Comparison of ENCODE assay signal across 8 cellular contexts in the genomic region with DNA sequence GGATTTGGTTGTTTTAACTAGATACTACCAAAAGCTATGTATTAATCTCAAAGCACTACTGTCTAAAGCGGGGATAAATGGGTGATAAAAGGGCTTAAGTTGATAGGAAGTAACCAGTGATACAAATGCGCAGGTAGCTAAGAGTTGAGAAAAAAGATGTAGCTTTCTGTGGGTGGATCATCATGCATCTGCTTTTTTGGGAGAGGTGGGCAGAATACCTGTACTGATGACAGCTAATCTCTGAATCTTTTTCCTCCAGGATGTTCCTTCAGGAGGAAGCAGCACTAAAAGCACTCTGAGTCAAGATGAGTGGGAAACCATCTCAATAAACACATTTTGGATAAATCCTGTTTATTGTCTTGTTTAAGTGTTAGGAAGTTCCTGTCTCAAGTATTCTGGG. TPM values are rescaled to one million over a fixed set of nuclear protein-coding genes. Genes with fewer than 3 reads are reported as not detected.
DNase-seq lines count a peak whose midpoint lies in the region; ATAC-seq, FAIRE-seq and TF ChIP-seq lines count a peak whose summit lies in the region.

No MANE protein-coding gene starts in this region.

- POLR2A ChIA-PET in PC-9 (lab: Charles Lee; ENCODE audit: unreplicated experiment) = interaction anchor here (0.6 to 1.1 kb wide), 2 partner anchors 9 to 423 kb away, joined by 3 to 8 read pairs; no protein-coding TSS in a partner anchor
- POLR2A ChIA-PET in endothelial cell of umbilical vein (lab: Charles Lee) = interaction anchor here (0.6 kb wide), 1 partner anchor 141 kb away, joined by 10 read pairs; no protein-coding TSS in a partner anchor

- H4K20me1 ChIP-seq in PC-9 (ENCODE audit: insufficient read depth) (no peaks in the 10 kb centered on the region), endothelial cell of umbilical vein (replicated peaks; ENCODE audit: control insufficient read depth, extremely low read depth, insufficient read depth, low read length) (no peaks in the 10 kb centered on the region)

- peak overlapping the region; percentile 91 for H3K9ac ChIP-seq in endothelial cell of umbilical vein (replicated peaks; ENCODE audit: extremely low read depth, insufficient read depth, low read length)

- BruUV-seq in Calu3 (replicated peaks; lab: Mats Ljungman, UMichigan) (no TSS peak), PC-9 (replicated peaks; lab: Mats Ljungman, UMichigan) (no TSS peak), endothelial cell of umbilical vein (replicated peaks; lab: Mats Ljungman, UMichigan) (no TSS peak)

- peaks cover 14% of the 10 kb centered on the region for H3K4me1 ChIP-seq in PC-9 (replicated peaks; ENCODE audit: insufficient read depth)
- H3K4me1 ChIP-seq in endothelial cell of umbilical vein (ENCODE audit: control insufficient read depth, extremely low read depth, insufficient read depth, low read length) = peaks cover 19% of the 10 kb centered on the region
- peaks cover 11 to 17% (median 14%) of the 10 kb centered on the region in 3 donors for H3K4me1 ChIP-seq in pancreas

- FAIRE-seq in endothelial cell of umbilical vein (lab: Jason Lieb, UNC) (no peak), pancreas (lab: Jason Lieb, UNC) (no peak)

- no peaks in the 10 kb centered on the region for H3K9me3 ChIP-seq in PC-9 (ENCODE audit: insufficient read depth, low read depth)
- H3K9me3 ChIP-seq in endothelial cell of umbilical vein (replicated peaks; ENCODE audit: control insufficient read depth, insufficient read depth, low read length) = no peaks in the 10 kb centered on the region
- H3K9me3 ChIP-seq in pancreas = no peaks in the 10 kb centered on the region

- 78 to 83% methylated on average over 2 of the region's 2 CpGs for WGBS in pancreas, 2 donors

- H3K4me2 ChIP-seq in PC-9 (peak overlapping the region; percentile 79), endothelial cell of umbilical vein (ENCODE audit: insufficient read depth, low read length) (peak overlapping the region; percentile 95)

- peak overlapping the region; percentile 75 for H3K4me3 Mint-ChIP-seq in Calu3 (ENCODE audit: low read depth, unreplicated experiment)

- intact Hi-C loops in Calu3 (cut with micrococcal nuclease; ENCODE audit: unreplicated experiment) (no loop called here), PC-9 (cut with micrococcal nuclease; ENCODE audit: unreplicated experiment) (loop anchor here (2.0 to 10.0 kb wide), 2 partner anchors 113 to 191 kb away; no protein-coding TSS in a partner anchor), endothelial cell of umbilical vein (cut with micrococcal nuclease) (loop anchor here (5.0 to 10.0 kb wide), 3 partner anchors 163 to 1960 kb away; a partner anchor contains a TSS), pancreas (cut with DNase I) (no loop called here)

- H2AFZ ChIP-seq in PC-9 = no peak overlapping the region
- no peak overlapping the region for H2AFZ ChIP-seq in endothelial cell of umbilical vein (ENCODE audit: low read depth, low read length)

- H3K4me1 Mint-ChIP-seq in Calu3 (ENCODE audit: low read depth, unreplicated experiment) = peaks cover 42% of the 10 kb centered on the region

- ATAC-seq in pancreas (no peak), HG03108 (IDR thresholded peaks at IDR 0.05; ENCODE audit: unreplicated experiment) (no peak), GM18861 (IDR thresholded peaks at IDR 0.05; ENCODE audit: unreplicated experiment) (no peak), HG02870 (IDR thresholded peaks at IDR 0.05; ENCODE audit: unreplicated experiment) (no peak)

- no peaks in the 10 kb centered on the region for H3K9me3 Mint-ChIP-seq in Calu3 (ENCODE audit: low read depth, unreplicated experiment)

- H3K4me3 ChIP-seq in PC-9 = peak overlapping the region; percentile 92
- H3K4me3 ChIP-seq in endothelial cell of umbilical vein (replicated peaks in 1 of 3; ENCODE audit: insufficient read depth in 1 of 3, low read depth in 1 of 3, low read length in 3 of 3) = peak overlapping the region; percentile 3 to 79 (median 15)
- peak overlapping the region; percentile 79 to 87 (median 85) for H3K4me3 ChIP-seq in pancreas

- TF ChIP-seq CTCF in Calu3 (IDR thresholded peaks at IDR 0.05; ENCODE audit: unreplicated experiment) = no peak
- no peak for TF ChIP-seq CTCF in PC-9 (conservative IDR thresholded peaks at IDR 0.05)
- TF ChIP-seq CTCF in endothelial cell of umbilical vein (IDR thresholded peaks at IDR 0.05; ENCODE audit: extremely low read depth in 1 of 2, insufficient read depth in 1 of 2, low read depth in 1 of 2, low read length in 2 of 2) = no peak
- TF ChIP-seq CTCF in pancreas (IDR thresholded peaks at IDR 0.05) = no peak

- no peaks in the 10 kb centered on the region for H3K9me1 ChIP-seq in endothelial cell of umbilical vein (replicated peaks; ENCODE audit: control insufficient read depth, extremely low read depth, insufficient read depth, low read length)

- H3K27me3 ChIP-seq in PC-9 (ENCODE audit: insufficient read depth, low read depth) (no peaks in the 10 kb centered on the region), endothelial cell of umbilical vein (ENCODE audit: control insufficient read depth in 2 of 2, insufficient read depth in 2 of 2, low read length in 2 of 2) (no peaks in the 10 kb centered on the region), pancreas (no peaks in the 10 kb centered on the region)

- CTCF ChIA-PET in Calu3 (lab: Charles Lee) (interaction anchor here (0.6 kb wide), 1 partner anchor 452 kb away, joined by 4 read pairs; no protein-coding TSS in a partner anchor), PC-9 (lab: Charles Lee) (no interaction called here), endothelial cell of umbilical vein (lab: Charles Lee) (no interaction called here)

- dilution Hi-C loops in endothelial cell of umbilical vein (cut with MboI; ENCODE audit: extremely low pct_ligation_motif_present, low sequenced_read_pairs) = no loop called here

- peaks cover 63% of the 10 kb centered on the region for H3F3A ChIP-seq in PC-9 (ENCODE audit: insufficient read depth, low read depth)

- H3K9me2 ChIP-seq in PC-9 (ENCODE audit: insufficient read depth) = no peaks in the 10 kb centered on the region

- peak overlapping the region; percentile 99 for H3K27ac Mint-ChIP-seq in Calu3 (ENCODE audit: unreplicated experiment)

- peaks cover 78% of the 10 kb centered on the region for H3K36me3 Mint-ChIP-seq in Calu3 (ENCODE audit: insufficient read depth, unreplicated experiment)

- no peak for DNase-seq in Calu3
- DNase-seq in PC-9 = no peak
- no peak for DNase-seq in endothelial cell of umbilical vein (ENCODE audit: low read depth, low spot score)
- no peak for DNase-seq in pancreas
- DNase-seq in 8988T = no peak

- peaks cover 14% of the 10 kb centered on the region for H3K27me3 Mint-ChIP-seq in Calu3 (ENCODE audit: unreplicated experiment)

- H3K36me3 ChIP-seq in PC-9 (ENCODE audit: low read depth) = peaks cover 26% of the 10 kb centered on the region
- peaks cover 9 to 10% of the 10 kb centered on the region in 2 experiments for H3K36me3 ChIP-seq in endothelial cell of umbilical vein (ENCODE audit: control insufficient read depth in 2 of 2, extremely low read depth in 1 of 2, insufficient read depth in 2 of 2, low read length in 2 of 2)
- peaks cover 0 to 26% (median 4%) of the 10 kb centered on the region in 3 donors for H3K36me3 ChIP-seq in pancreas

- peak overlapping the region; percentile 77 for H3K27ac ChIP-seq in PC-9
- peak overlapping the region; percentile 90 for H3K27ac ChIP-seq in endothelial cell of umbilical vein (ENCODE audit: insufficient read depth, low read depth, low read length)
- H3K27ac ChIP-seq in pancreas = peak overlapping the region in 2 of 4 donors; percentile 93 to 96

- TF ChIP-seq POLR2A in endothelial cell of umbilical vein (IDR thresholded peaks at IDR 0.05; ENCODE audit: low read depth, low read length) = no peak

- peaks cover 23% of the 10 kb centered on the region for H3K79me2 ChIP-seq in PC-9 (ENCODE audit: low read depth)
- peaks cover 21% of the 10 kb centered on the region for H3K79me2 ChIP-seq in endothelial cell of umbilical vein (ENCODE audit: control insufficient read depth, insufficient read depth, low read length)

RNA-seq across cellular contexts. Expression of a gene that starts 1.2 kb away (rescaled TPM):
- 1,532 and 1,783 TPM in 2 replicates for total RNA-seq in Calu3 (2022)
- total RNA-seq in PC-9 (2021) = 898 and 1,409 TPM in 2 replicates
- 1,120 and 1,234 TPM in 2 replicates for total RNA-seq in endothelial cell of umbilical vein
- polyA plus RNA-seq in endothelial cell of umbilical vein = 1,521 and 1,700 TPM in 2 replicates
- 3,621 and 5,064 TPM in 2 replicates for polyA plus RNA-seq in endothelial cell of umbilical vein (2011; cell fraction: cytosol; rRNA removed)
- polyA plus RNA-seq in endothelial cell of umbilical vein (2011; cell fraction: nucleus; rRNA removed) = 712 and 1,136 TPM in 2 replicates
- polyA plus RNA-seq in endothelial cell of umbilical vein (2012) = 3,094 and 3,779 TPM in 2 replicates
- polyA minus RNA-seq in endothelial cell of umbilical vein = 521 and 898 TPM in 2 replicates
- 550 TPM for polyA minus RNA-seq in endothelial cell of umbilical vein (2011; cell fraction: cytosol; rRNA and poly(A)+ RNA removed)
- polyA minus RNA-seq in endothelial cell of umbilical vein (2011; cell fraction: nucleus; rRNA and poly(A)+ RNA removed) = 203 and 225 TPM in 2 replicates
- total RNA-seq in pancreas = 1,000 to 10,000 TPM in 2 of 6 donors, 100 to 1,000 TPM in 4; 617 to 1,250 (median 837) TPM
- 1,000 to 10,000 TPM; 3,243 to 5,933 TPM for polyA plus RNA-seq in pancreas

RNA-seq across cellular contexts. Expression of a gene that starts 5.7 kb away (rescaled TPM):
- total RNA-seq in Calu3 (2022) = 87.5 and 95.0 TPM in 2 replicates
- 69.9 and 73.6 TPM in 2 replicates for total RNA-seq in PC-9 (2021)
- total RNA-seq in endothelial cell of umbilical vein = 124 and 135 TPM in 2 replicates
- polyA plus RNA-seq in endothelial cell of umbilical vein = 54.6 and 76.0 TPM in 2 replicates
- 150 and 157 TPM in 2 replicates for polyA plus RNA-seq in endothelial cell of umbilical vein (2011; cell fraction: cytosol; rRNA removed)
- polyA plus RNA-seq in endothelial cell of umbilical vein (2011; cell fraction: nucleus; rRNA removed) = 42.8 and 52.7 TPM in 2 replicates
- polyA plus RNA-seq in endothelial cell of umbilical vein (2012) = 228 and 229 TPM in 2 replicates
- 61.1 and 63.2 TPM in 2 replicates for polyA minus RNA-seq in endothelial cell of umbilical vein
- polyA minus RNA-seq in endothelial cell of umbilical vein (2011; cell fraction: cytosol; rRNA and poly(A)+ RNA removed) = 13.4 TPM
- 12.9 and 13.4 TPM in 2 replicates for polyA minus RNA-seq in endothelial cell of umbilical vein (2011; cell fraction: nucleus; rRNA and poly(A)+ RNA removed)
- total RNA-seq in pancreas = 10 to 100 TPM; 36.8 to 68.8 (median 47.2) TPM
- 100 to 1,000 TPM in 1 of 2 donors, 10 to 100 TPM in 1; 82.9 to 118 TPM for polyA plus RNA-seq in pancreas

RNA-seq across cellular contexts. Expression of a gene that starts 14.3 kb away (rescaled TPM):
- total RNA-seq in Calu3 (2022) (105 and 115 TPM in 2 replicates), PC-9 (2021) (106 and 108 TPM in 2 replicates), endothelial cell of umbilical vein (89.0 and 90.2 TPM in 2 replicates), pancreas (100 to 1,000 TPM in 2 of 6 donors, 10 to 100 TPM in 4; 82.6 to 106 (median 95.6) TPM)
- polyA plus RNA-seq in endothelial cell of umbilical vein (144 and 149 TPM in 2 replicates), pancreas (100 to 1,000 TPM; 117 to 180 TPM)
- 188 and 199 TPM in 2 replicates for polyA plus RNA-seq in endothelial cell of umbilical vein (2011; cell fraction: cytosol; rRNA removed)
- 83.8 and 93.5 TPM in 2 replicates for polyA plus RNA-seq in endothelial cell of umbilical vein (2011; cell fraction: nucleus; rRNA removed)
- 79.7 and 116 TPM in 2 replicates for polyA plus RNA-seq in endothelial cell of umbilical vein (2012)
- polyA minus RNA-seq in endothelial cell of umbilical vein = 34.8 and 34.9 TPM in 2 replicates
- polyA minus RNA-seq in endothelial cell of umbilical vein (2011; cell fraction: cytosol; rRNA and poly(A)+ RNA removed) = 104 TPM
- 10.7 and 14.9 TPM in 2 replicates for polyA minus RNA-seq in endothelial cell of umbilical vein (2011; cell fraction: nucleus; rRNA and poly(A)+ RNA removed)

RNA-seq across cellular contexts. Expression of a gene that starts 24.1 kb away (rescaled TPM):
- total RNA-seq in Calu3 (2022) = 23.2 and 26.5 TPM in 2 replicates
- total RNA-seq in PC-9 (2021) = 23.4 and 25.9 TPM in 2 replicates
- 8.1 and 9.9 TPM in 2 replicates for total RNA-seq in endothelial cell of umbilical vein
- polyA plus RNA-seq in endothelial cell of umbilical vein = 11.7 and 12.1 TPM in 2 replicates
- polyA plus RNA-seq in endothelial cell of umbilical vein (2011; cell fraction: cytosol; rRNA removed) = 10.0 and 11.5 TPM in 2 replicates
- polyA plus RNA-seq in endothelial cell of umbilical vein (2011; cell fraction: nucleus; rRNA removed) = 30.6 and 32.2 TPM in 2 replicates
- polyA plus RNA-seq in endothelial cell of umbilical vein (2012) = 4.3 and 4.4 TPM in 2 replicates
- 7.1 and 10.0 TPM in 2 replicates for polyA minus RNA-seq in endothelial cell of umbilical vein
- polyA minus RNA-seq in endothelial cell of umbilical vein (2011; cell fraction: cytosol; rRNA and poly(A)+ RNA removed) = 10.0 TPM
- 4.3 and 4.5 TPM in 2 replicates for polyA minus RNA-seq in endothelial cell of umbilical vein (2011; cell fraction: nucleus; rRNA and poly(A)+ RNA removed)
- 10 to 100 TPM in 2 of 6 donors, 1 to 10 TPM in 4; 6.5 to 13.2 (median 8.0) TPM for total RNA-seq in pancreas
- 10 to 100 TPM; 13.3 to 19.6 TPM for polyA plus RNA-seq in pancreas

RNA-seq across cellular contexts. Expression of a gene that starts 28.5 kb away (rescaled TPM):
- total RNA-seq in Calu3 (2022) (138 and 152 TPM in 2 replicates), PC-9 (2021) (141 and 164 TPM in 2 replicates), endothelial cell of umbilical vein (75.8 and 77.1 TPM in 2 replicates), pancreas (10 to 100 TPM; 20.0 to 46.1 (median 27.0) TPM)
- polyA plus RNA-seq in endothelial cell of umbilical vein (98.0 and 111 TPM in 2 replicates), pancreas (10 to 100 TPM; 22.8 to 38.1 TPM)
- 75.7 and 79.8 TPM in 2 replicates for polyA plus RNA-seq in endothelial cell of umbilical vein (2011; cell fraction: cytosol; rRNA removed)
- polyA plus RNA-seq in endothelial cell of umbilical vein (2011; cell fraction: nucleus; rRNA removed) = 38.6 and 38.8 TPM in 2 replicates
- 60.2 and 62.4 TPM in 2 replicates for polyA plus RNA-seq in endothelial cell of umbilical vein (2012)
- 71.0 and 80.0 TPM in 2 replicates for polyA minus RNA-seq in endothelial cell of umbilical vein
- 81.8 TPM for polyA minus RNA-seq in endothelial cell of umbilical vein (2011; cell fraction: cytosol; rRNA and poly(A)+ RNA removed)
- 12.9 and 17.4 TPM in 2 replicates for polyA minus RNA-seq in endothelial cell of umbilical vein (2011; cell fraction: nucleus; rRNA and poly(A)+ RNA removed)

Comparison
In these comparisons a context has a peak if more than half of its experiments do, and no peak if none do; other contexts are left out.
1. H3K4me3 ChIP-seq: peak in every context shown above with its lines; median percentile 92 in PC-9; 85 in pancreas; 15 in endothelial cell of umbilical vein.
2. intact Hi-C loops: an anchor here in PC-9 (2.0 to 10.0 kb wide) and endothelial cell of umbilical vein (5.0 to 10.0 kb wide); none called in Calu3 and pancreas.